ENCODE assay signal across 31 cellular contexts in genomic region chr5:103436112-103436511, GRCh38.
"Had no signal": no experiment of that assay in that cellular context is flagged by ENCODE, and none has a peak within 500 bp of the region (broad histone marks: within the 10 kb centered on the region; RNA-seq: fewer than 3 reads in every experiment).

No MANE protein-coding gene starts in this region.

- H3K27me3 ChIP-seq: ascending aorta, cardiac muscle cell had no signal

- H3K4me3 ChIP-seq: ascending aorta, cardiac muscle cell, PC-9 had no signal

- ATAC-seq: activated CD8-positive, alpha-beta memory T cell treated with anti-CD3 and anti-CD28 coated beads, Interleukin-2, amount 10 ng/mL, durations not matched to agents 7 days and 5 days; Right ventricle myocardium inferior had no signal

- DNase-seq: activated CD4-positive, alpha-beta memory T cell treated with anti-CD3 and anti-CD28 coated beads, Interleukin-2, amount 10 ng/mL, durations not matched to agents 7 days and 5 days; activated CD4-positive, alpha-beta T cell treated with anti-CD3 and anti-CD28 coated beads for 1 hour; activated CD4-positive, alpha-beta T cell treated with anti-CD3 and anti-CD28 coated beads for 48 hours; activated CD4-positive, CD25-positive, alpha-beta regulatory T cell; activated CD8-positive, alpha-beta memory T cell treated with anti-CD3 and anti-CD28 coated beads for 24 hours; activated CD8-positive, alpha-beta memory T cell treated with anti-CD3 and anti-CD28 coated beads, Interleukin-2, amount 10 ng/mL, durations not matched to agents 7 days and 5 days; activated CD8-positive, alpha-beta memory T cell treated with anti-CD3 and anti-CD28 coated beads, Interleukin-2, amount 50 U/mL, for 48 hours; activated effector memory CD4-positive, alpha-beta T cell treated with Interleukin-2 at 50 U/mL for 16 hours; activated naive CD4-positive, alpha-beta T cell treated with anti-CD3 and anti-CD28 coated beads, Interleukin-2, amount 50 U/mL, for 16 hours; activated naive CD8-positive, alpha-beta T cell treated with anti-CD3 and anti-CD28 coated beads for 36 hours; activated T-cell treated with anti-CD3 and anti-CD28 coated beads, Interleukin-2, amount 50 U/mL, for 48 hours; amniotic stem cell; Karpas-422; KBM-7; NCI-H1105; NCI-H1417 treated with DMSO at 0.1 percent for 48 hours; NCI-H187 treated with DMSO at 0.1 percent for 48 hours; NCI-H2081; NCI-H2171 treated with DMSO at 0.1 percent for 48 hours; NCI-H446; NCI-H510A treated with DMSO at 0.1 percent for 48 hours; PC-9; SIG-M5; T1000; WERI-Rb-1 had no signal

- H3K9me3 Mint-ChIP-seq: activated CD4-positive, alpha-beta memory T cell treated with anti-CD3 and anti-CD28 coated beads, Interleukin-2, amount 10 ng/mL, durations not matched to agents 7 days and 5 days had no signal

- H2AFZ ChIP-seq: PC-9 had no signal

- H3K4me2 ChIP-seq: PC-9 had no signal

- H3K4me1 Mint-ChIP-seq: activated CD4-positive, alpha-beta memory T cell treated with anti-CD3 and anti-CD28 coated beads, Interleukin-2, amount 10 ng/mL, durations not matched to agents 7 days and 5 days; activated CD8-positive, alpha-beta memory T cell treated with anti-CD3 and anti-CD28 coated beads, Interleukin-2, amount 10 ng/mL, durations not matched to agents 7 days and 5 days; activated naive CD8-positive, alpha-beta T cell treated with anti-CD3 and anti-CD28 coated beads for 36 hours; central memory CD8-positive, alpha-beta T cell had no signal

- H3K27ac ChIP-seq: ascending aorta, PC-9, RWPE1, WERI-Rb-1 had no signal

- H3K27me3 Mint-ChIP-seq: central memory CD8-positive, alpha-beta T cell had no signal

- H3K4me1 ChIP-seq: ascending aorta had no signal

- H3K36me3 ChIP-seq: ascending aorta, cardiac muscle cell, WERI-Rb-1 had no signal

- H3K36me3 Mint-ChIP-seq: activated CD8-positive, alpha-beta memory T cell treated with anti-CD3 and anti-CD28 coated beads, Interleukin-2, amount 10 ng/mL, durations not matched to agents 7 days and 5 days; activated naive CD8-positive, alpha-beta T cell treated with anti-CD3 and anti-CD28 coated beads for 36 hours had no signal

- FAIRE-seq: RCC 7860 had no signal

- H3K27ac Mint-ChIP-seq: activated CD4-positive, alpha-beta memory T cell treated with anti-CD3 and anti-CD28 coated beads, Interleukin-2, amount 10 ng/mL, durations not matched to agents 7 days and 5 days; activated CD8-positive, alpha-beta memory T cell treated with anti-CD3 and anti-CD28 coated beads, Interleukin-2, amount 10 ng/mL, durations not matched to agents 7 days and 5 days; activated naive CD8-positive, alpha-beta T cell treated with anti-CD3 and anti-CD28 coated beads for 36 hours had no signal

- H3K4me3 Mint-ChIP-seq: activated CD4-positive, alpha-beta memory T cell treated with anti-CD3 and anti-CD28 coated beads, Interleukin-2, amount 10 ng/mL, durations not matched to agents 7 days and 5 days; activated CD8-positive, alpha-beta memory T cell treated with anti-CD3 and anti-CD28 coated beads, Interleukin-2, amount 10 ng/mL, durations not matched to agents 7 days and 5 days; activated naive CD8-positive, alpha-beta T cell treated with anti-CD3 and anti-CD28 coated beads for 36 hours; central memory CD8-positive, alpha-beta T cell had no signal
